In the genomic region with DNA sequence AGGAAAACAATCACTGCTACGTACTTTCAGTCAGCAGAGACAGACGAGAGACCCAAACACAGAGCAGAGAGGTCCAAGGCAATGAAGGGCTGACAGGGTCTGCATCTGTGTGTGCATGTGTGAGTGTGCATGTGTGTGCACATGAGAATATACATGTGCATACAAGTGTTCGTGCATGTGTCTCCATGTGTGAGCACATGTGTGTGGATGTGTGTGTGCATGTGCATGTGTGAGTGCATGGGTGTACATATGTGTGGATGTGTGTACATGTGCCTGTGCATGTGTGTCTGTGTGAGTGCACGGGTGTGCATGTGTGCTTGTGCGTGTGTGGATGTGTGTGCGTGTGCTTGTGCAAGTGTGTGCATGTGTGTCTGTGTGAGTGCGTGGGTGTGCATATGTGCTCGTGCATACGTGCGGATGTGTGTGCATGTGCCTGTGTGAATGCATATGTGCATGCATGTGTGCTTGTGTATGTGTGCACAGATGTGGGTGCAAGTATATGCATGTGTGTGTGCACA, we compare ENCODE assay signal across 24 cellular contexts.
"Had no signal": no experiment of that assay in that cellular context is flagged by ENCODE, and none has a peak within 500 bp of the region (broad histone marks: within the 10 kb centered on the region; RNA-seq: fewer than 3 reads in every experiment).

No MANE protein-coding gene starts in this region.

- DNase-seq: cortex of kidney; effector CD8-positive, alpha-beta T cell; heart right ventricle; hypothalamus; islet precursor cell; mammary epithelial cell; mucosa of descending colon; naive thymus-derived CD8-positive, alpha-beta T cell; nucleus accumbens; ovary; stimulated activated CD4-positive, alpha-beta T cell treated with anti-CD3 and anti-CD28 coated beads, Interleukin-15, amount 100 ng/mL, for 24 hours; stimulated activated CD4-positive, alpha-beta T cell treated with anti-CD3 and anti-CD28 coated beads, Interleukin-1b, Interleukin-23, amount 100 ng/mL, for 48 hours; stimulated activated CD4-positive, alpha-beta T cell treated with anti-CD3 and anti-CD28 coated beads, Interleukin-4, amount 100 ng/mL, for 24 hours; testis; upper lobe of left lung had no signal

- H3K4me2 ChIP-seq: smooth muscle cell had no signal

- FAIRE-seq: frontal cortex had no signal

- H3K36me3 ChIP-seq: heart right ventricle, ovary, upper lobe of left lung had no signal

- H3K4me3 ChIP-seq: dorsolateral prefrontal cortex, heart right ventricle, mucosa of descending colon, ovary, smooth muscle cell, testis, upper lobe of left lung had no signal

- H3K4me1 Mint-ChIP-seq: central memory CD8-positive, alpha-beta T cell; naive thymus-derived CD8-positive, alpha-beta T cell; stimulated activated memory B cell treated with anti-CD40 and anti-IgM and Interleukin-4, amounts not matched to agents 10 μg/mL and 1 μg/mL and 100 μg/mL, for 72 hours had no signal

- H3K27ac ChIP-seq: heart right ventricle, ovary, testis, upper lobe of left lung had no signal

- ATAC-seq: esophagus mucosa; left lobe of liver; mucosa of descending colon; naive thymus-derived CD8-positive, alpha-beta T cell; right cardiac atrium; stimulated activated memory B cell treated with anti-CD40 and anti-IgM and Interleukin-4, amounts not matched to agents 10 μg/mL and 1 μg/mL and 100 μg/mL, for 72 hours had no signal

- H3K36me3 Mint-ChIP-seq: naive thymus-derived CD8-positive, alpha-beta T cell; stimulated activated memory B cell treated with anti-CD40 and anti-IgM and Interleukin-4, amounts not matched to agents 10 μg/mL and 1 μg/mL and 100 μg/mL, for 72 hours had no signal

- H3K9me3 Mint-ChIP-seq: central memory CD8-positive, alpha-beta T cell; stimulated activated naive CD8-positive, alpha-beta T cell treated with anti-CD3 and anti-CD28 coated beads, Interleukin-15, Interleukin-2, amounts not matched to agents 100 ng/mL and 50 ng/mL, for 24 hours had no signal

- H3K4me3 Mint-ChIP-seq: central memory CD8-positive, alpha-beta T cell; naive thymus-derived CD8-positive, alpha-beta T cell; stimulated activated memory B cell treated with anti-CD40 and anti-IgM and Interleukin-4, amounts not matched to agents 10 μg/mL and 1 μg/mL and 100 μg/mL, for 72 hours; stimulated activated naive CD8-positive, alpha-beta T cell treated with anti-CD3 and anti-CD28 coated beads, Interleukin-15, Interleukin-2, amounts not matched to agents 100 ng/mL and 50 ng/mL, for 24 hours had no signal

- H3K4me1 ChIP-seq: heart right ventricle, upper lobe of left lung had no signal

- H3K27me3 ChIP-seq: ovary, testis, upper lobe of left lung had no signal

- H3K9me3 ChIP-seq: heart right ventricle, mucosa of descending colon, ovary, testis, upper lobe of left lung had no signal

- H3K27ac Mint-ChIP-seq: naive thymus-derived CD8-positive, alpha-beta T cell; stimulated activated memory B cell treated with anti-CD40 and anti-IgM and Interleukin-4, amounts not matched to agents 10 μg/mL and 1 μg/mL and 100 μg/mL, for 72 hours; stimulated activated naive CD8-positive, alpha-beta T cell treated with anti-CD3 and anti-CD28 coated beads, Interleukin-15, Interleukin-2, amounts not matched to agents 100 ng/mL and 50 ng/mL, for 24 hours had no signal

- H3K27me3 Mint-ChIP-seq: stimulated activated memory B cell treated with anti-CD40 and anti-IgM and Interleukin-4, amounts not matched to agents 10 μg/mL and 1 μg/mL and 100 μg/mL, for 72 hours had no signal
